ENCODE assay signal across 9 cellular contexts in the genomic region with DNA sequence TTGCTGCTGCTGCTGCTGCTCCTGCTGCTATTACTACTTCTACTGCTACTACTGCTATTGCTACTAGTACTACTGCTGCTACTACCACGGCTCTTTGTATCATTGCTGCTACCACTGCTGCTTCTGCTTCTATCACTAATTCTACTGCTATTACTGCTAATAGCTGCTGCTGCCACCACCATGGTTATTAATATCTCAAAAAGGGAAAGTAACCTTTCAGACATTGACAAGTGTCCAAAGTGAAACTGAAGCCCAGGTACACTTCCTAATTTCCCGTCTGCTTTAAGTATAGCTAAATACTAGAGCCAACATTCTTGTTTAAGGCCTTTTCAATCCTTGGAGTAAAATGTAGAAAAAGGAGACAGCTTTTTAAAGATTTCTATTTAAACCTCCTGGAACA. TPM values are rescaled to one million over a fixed set of nuclear protein-coding genes. Genes with fewer than 3 reads are reported as not detected.
DNase-seq lines count a peak whose midpoint lies in the region; ATAC-seq and TF ChIP-seq lines count a peak whose summit lies in the region.
"Had no signal": no experiment of that assay in that cellular context is flagged by ENCODE, and none has a peak within 500 bp of the region (broad histone marks: within the 10 kb centered on the region; RNA-seq: fewer than 3 reads in every experiment).

No MANE protein-coding gene starts in this region.

- no peaks in the 10 kb centered on the region for H3K27me3 ChIP-seq in esophagus muscularis mucosa
- H3K27me3 ChIP-seq in SJCRH30, result no peaks in the 10 kb centered on the region

- DNase-seq in GM12865 (ENCODE audit: low read depth) (peak; percentile 59), esophagus muscularis mucosa (ENCODE audit: extremely low spot score) (no peak), SJCRH30 (no peak), sciatic nerve (ENCODE audit: low spot score) (no peak), NCI-H2171 treated with DMSO at 0.1 percent for 48 hours (lab: John Stamatoyannopoulos, UW) (no peak), NCI-H1092 treated with DMSO at 0.1 percent for 48 hours (lab: John Stamatoyannopoulos, UW) (no peak)
- DNase-seq: C1 segment of cervical spinal cord had no signal

- no peak overlapping the region for H3K4me3 ChIP-seq in GM12865 (ENCODE audit: low read depth, low read length)
- peak overlapping the region; percentile 5 to 35 (median 16) for H3K4me3 ChIP-seq in esophagus muscularis mucosa
- no peak overlapping the region for H3K4me3 ChIP-seq in SJCRH30

- H3K36me3 ChIP-seq in esophagus muscularis mucosa (no peaks in the 10 kb centered on the region), SJCRH30 (no peaks in the 10 kb centered on the region)

- TF ChIP-seq POLR2A in esophagus muscularis mucosa (IDR thresholded peaks at IDR 0.05; ENCODE audit: low read depth), result no peak

- TF ChIP-seq EP300 in esophagus muscularis mucosa (IDR thresholded peaks at IDR 0.05), result no peak

- intact Hi-C loops in esophagus muscularis mucosa (cut with DNase I), result loop anchor here (5.0 kb wide), 1 partner anchor 47 kb away; a partner anchor contains a TSS
- intact Hi-C loops in sciatic nerve (cut with DNase I), result no loop called here

- peak overlapping the region; percentile 30 to 82 (median 48) for H3K27ac ChIP-seq in esophagus muscularis mucosa (replicated peaks in 1 of 4)
- no peak overlapping the region for H3K27ac ChIP-seq in SJCRH30

- ATAC-seq in GM21447 (IDR thresholded peaks at IDR 0.05; ENCODE audit: unreplicated experiment) (peak; percentile 85), HG03196 (IDR thresholded peaks at IDR 0.05; ENCODE audit: unreplicated experiment) (peak; percentile 75), sciatic nerve (no peak)

- WGBS in esophagus muscularis mucosa, result 36% methylated on average over 2 of the region's 2 CpGs

- TF ChIP-seq CTCF in GM12865 (IDR thresholded peaks at IDR 0.05; ENCODE audit: insufficient read depth, low read depth, low read length, missing control alignments), result no peak
- no peak for TF ChIP-seq CTCF in esophagus muscularis mucosa (IDR thresholded peaks at IDR 0.05)

- H3K9me3 ChIP-seq in esophagus muscularis mucosa (no peaks in the 10 kb centered on the region), SJCRH30 (replicated peaks) (no peaks in the 10 kb centered on the region)

- peaks cover 29 to 57% (median 53%) of the 10 kb centered on the region in 4 donors for H3K4me1 ChIP-seq in esophagus muscularis mucosa
- peaks cover 18% of the 10 kb centered on the region for H3K4me1 ChIP-seq in SJCRH30

RNA-seq across cellular contexts. Expression of a gene that starts 45.4 kb away (rescaled TPM):
- total RNA-seq in esophagus muscularis mucosa (100 to 1,000 TPM; 103 to 199 (median 151) TPM), sciatic nerve (310 TPM)
- total RNA-seq in SJCRH30 (2014; rRNA removed; shearing (Covaris generic)), result 29.1 and 32.7 TPM in 2 replicates

Comparison
In these comparisons a context has a peak if more than half of its experiments do, and no peak if none do; other contexts are left out.
1. H3K4me3 ChIP-seq: peak in esophagus muscularis mucosa (4 of 4); none in GM12865 (single experiment) and SJCRH30 (single experiment).